In genomic region chrX:53128097-53128749, GRCh38 we compare ENCODE assay signal across 29 cellular contexts. TPM values are rescaled to one million over a fixed set of nuclear protein-coding genes. Genes with fewer than 3 reads are reported as not detected.
DNase-seq lines count a peak whose midpoint lies in the region; ATAC-seq, FAIRE-seq and TF ChIP-seq lines count a peak whose summit lies in the region.
"Had no signal": no experiment of that assay in that cellular context is flagged by ENCODE, and none has a peak within 500 bp of the region (broad histone marks: within the 10 kb centered on the region; RNA-seq: fewer than 3 reads in every experiment).

No MANE protein-coding gene starts in this region.

- H3K4me3 ChIP-seq in right cardiac atrium (ENCODE audit: low read length): no peak overlapping the region
- H3K4me3 ChIP-seq: BLaER1 treated with 17β-estradiol and CSF1 and Interleukin-3, amounts not matched to agents 10 nM and 100 nM; breast epithelium; colonic mucosa; skin epidermis had no signal

- H3K4me3 Mint-ChIP-seq in endothelial cell (ENCODE audit: unreplicated experiment): no peak overlapping the region
- H3K4me3 Mint-ChIP-seq: activated naive CD8-positive, alpha-beta T cell treated with anti-CD3 and anti-CD28 coated beads, Interleukin-2, amount 50 U/mL, for 24 hours had no signal

- peak; percentile 43 for FAIRE-seq in A204.1 (lab: Jason Lieb, UNC)
- FAIRE-seq in islet of Langerhans (lab: Jason Lieb, UNC): peak; percentile 36
- FAIRE-seq: HTR-8/SVneo, RCC 7860 had no signal

- ATAC-seq in HG03175 (IDR thresholded peaks at IDR 0.05; ENCODE audit: unreplicated experiment): no peak
- ATAC-seq in right cardiac atrium: no peak
- ATAC-seq: activated naive CD8-positive, alpha-beta T cell treated with anti-CD3 and anti-CD28 coated beads, Interleukin-2, amount 50 U/mL, for 24 hours had no signal

- no peak overlapping the region for H3K27ac Mint-ChIP-seq in endothelial cell (ENCODE audit: unreplicated experiment)
- H3K27ac Mint-ChIP-seq: activated naive CD8-positive, alpha-beta T cell treated with anti-CD3 and anti-CD28 coated beads, Interleukin-2, amount 50 U/mL, for 24 hours had no signal

- WGBS in right cardiac atrium: 87% methylated on average over 3 of the region's 3 CpGs

- intact Hi-C loops in right cardiac atrium (cut with DNase I): no loop called here

- H3K9me3 Mint-ChIP-seq in endothelial cell (ENCODE audit: unreplicated experiment): no peaks in the 10 kb centered on the region
- H3K9me3 Mint-ChIP-seq: activated naive CD8-positive, alpha-beta T cell treated with anti-CD3 and anti-CD28 coated beads, Interleukin-2, amount 50 U/mL, for 24 hours had no signal

- no peaks in the 10 kb centered on the region for H3K4me1 Mint-ChIP-seq in endothelial cell (ENCODE audit: unreplicated experiment)

- H3K27me3 Mint-ChIP-seq in endothelial cell (ENCODE audit: unreplicated experiment): no peaks in the 10 kb centered on the region
- H3K27me3 Mint-ChIP-seq: activated naive CD8-positive, alpha-beta T cell treated with anti-CD3 and anti-CD28 coated beads, Interleukin-2, amount 50 U/mL, for 24 hours had no signal

- DNase-seq in GM04503 (ENCODE audit: low read depth) (peak; percentile 42), amniotic epithelial cell (ENCODE audit: low read depth) (peak; percentile 51), endothelial cell (ENCODE audit: low spot score) (no peak), right cardiac atrium (no peak), NCI-H345 treated with DMSO at 0.1 percent for 48 hours (lab: John Stamatoyannopoulos, UW; ENCODE audit: unreplicated experiment) (no peak)
- DNase-seq: 8988T; activated CD4-positive, CD25-positive, alpha-beta regulatory T cell treated with anti-CD3 and anti-CD28 coated beads, Interleukin-2, amount 50 U/mL, for 72 hours; activated CD8-positive, alpha-beta memory T cell treated with anti-CD3 and anti-CD28 coated beads for 24 hours; activated gamma-delta T cell; activated naive CD8-positive, alpha-beta T cell treated with anti-CD3 and anti-CD28 coated beads, Interleukin-2, amount 50 U/mL, for 24 hours; activated T-cell treated with anti-CD3 and anti-CD28 coated beads, Interleukin-2, amount 50 U/mL, for 1 hour; Calu3; colonic mucosa; DND-41; head of caudate nucleus; NCI-H1436 treated with DMSO at 0.1 percent for 48 hours; NCI-H510A treated with DMSO at 0.1 percent for 48 hours; stimulated activated CD4-positive, alpha-beta T cell treated with anti-CD3 and anti-CD28 coated beads, Interleukin-2, amount 100 ng/mL, for 24 hours; T-helper 1 cell; trophoblast cell had no signal

- no peaks in the 10 kb centered on the region for H3K27me3 ChIP-seq in right cardiac atrium (ENCODE audit: control insufficient read depth, insufficient read depth)
- H3K27me3 ChIP-seq: colonic mucosa had no signal

- H3K36me3 Mint-ChIP-seq in endothelial cell (ENCODE audit: low read depth, unreplicated experiment): peaks cover 7% of the 10 kb centered on the region

- no peak for TF ChIP-seq CTCF in endothelial cell (IDR thresholded peaks at IDR 0.05; ENCODE audit: unreplicated experiment)

- no peaks in the 10 kb centered on the region for H3K9me3 ChIP-seq in right cardiac atrium (ENCODE audit: control insufficient read depth, low read length)
- H3K9me3 ChIP-seq: colonic mucosa had no signal

- H3K27ac ChIP-seq in right cardiac atrium (ENCODE audit: low read length): no peak overlapping the region
- H3K27ac ChIP-seq: BLaER1 treated with 17β-estradiol and CSF1 and Interleukin-3, amounts not matched to agents 10 nM and 100 nM; breast epithelium; colonic mucosa; KMS-11; skin epidermis had no signal

- no peaks in the 10 kb centered on the region for H3K4me1 ChIP-seq in right cardiac atrium (ENCODE audit: control insufficient read depth, insufficient read depth, low read length)
- H3K4me1 ChIP-seq: BLaER1 treated with 17β-estradiol and CSF1 and Interleukin-3, amounts not matched to agents 10 nM and 100 nM; breast epithelium; colonic mucosa had no signal

RNA-seq across cellular contexts. Expression of gene KANTR, which starts 34.3 kb away (rescaled TPM):
- total RNA-seq in endothelial cell (ENCODE audit: unreplicated experiment) (10.5 TPM), right cardiac atrium (1 to 10 TPM; 5.1 to 6.7 (median 5.6) TPM)
- 4.4 TPM for polyA plus RNA-seq in right cardiac atrium

RNA-seq across cellular contexts. Expression of gene TSPYL2, which starts 46.1 kb away (rescaled TPM):
- total RNA-seq in endothelial cell (ENCODE audit: unreplicated experiment) (27.9 TPM), right cardiac atrium (10 to 100 TPM; 55.8 to 63.2 (median 59.3) TPM)
- polyA plus RNA-seq in right cardiac atrium: 66.6 TPM

Comparison
In these comparisons a context has a peak if more than half of its experiments do, and no peak if none do; other contexts are left out.
1. DNase-seq: peak in GM04503 (single experiment) and amniotic epithelial cell (single experiment); none in endothelial cell (single experiment), right cardiac atrium (0 of 3) and NCI-H345 treated with DMSO at 0.1 percent for 48 hours (single experiment).